9 cellular contexts compared by ENCODE assay signal in the genomic region with DNA sequence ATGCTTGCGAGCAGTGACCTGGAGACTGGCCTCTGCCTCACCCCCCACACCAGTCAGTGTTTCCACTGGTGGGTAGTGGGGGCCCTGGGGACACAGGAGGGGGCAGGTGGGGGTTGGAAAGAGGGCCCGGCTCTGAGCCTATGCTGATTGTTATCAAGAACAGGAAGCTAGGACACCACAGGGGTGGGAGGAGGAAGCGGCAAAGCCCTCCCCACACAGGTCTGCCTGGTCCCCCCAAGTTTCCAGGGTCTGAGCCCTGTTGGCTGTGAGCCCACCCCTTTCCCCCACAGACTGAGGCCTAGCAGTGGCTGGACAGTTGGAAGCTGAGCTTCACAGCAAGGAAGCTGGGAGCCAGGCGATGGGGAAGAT. TPM values are rescaled to one million over a fixed set of nuclear protein-coding genes. Genes with fewer than 3 reads are reported as not detected.
DNase-seq lines count a peak whose midpoint lies in the region; ATAC-seq and TF ChIP-seq lines count a peak whose summit lies in the region.
"Had no signal": no experiment of that assay in that cellular context is flagged by ENCODE, and none has a peak within 500 bp of the region (broad histone marks: within the 10 kb centered on the region; RNA-seq: fewer than 3 reads in every experiment).

No MANE protein-coding gene starts in this region.

- no peaks in the 10 kb centered on the region for H4K20me1 ChIP-seq in mammary epithelial cell (ENCODE audit: insufficient read depth, low read length)

- H3K79me2 ChIP-seq in mammary epithelial cell (ENCODE audit: insufficient read depth, low read length), result no peaks in the 10 kb centered on the region

- peak overlapping the region; percentile 100 for H3K27ac Mint-ChIP-seq in activated T-helper 17 cell treated with anti-CD3 and anti-CD28 coated beads, Interleukin-2, amount 50 U/mL, for 72 hours

- DNase-seq in GM13977 (ENCODE audit: low spot score), result peak; percentile 63
- peak; percentile 55 for DNase-seq in NOMO-1 treated with dmso at 0.1 percent for 144 hours (lab: John Stamatoyannopoulos, UW; ENCODE audit: unreplicated experiment)
- DNase-seq in stimulated activated CD4-positive, alpha-beta T cell treated with anti-CD3 and anti-CD28 coated beads, Interleukin-2, amount 100 ng/mL, for 24 hours, result peak; percentile 65 to 70
- no peak for DNase-seq in mammary epithelial cell

- no peak for TF ChIP-seq CTCF in GM13977 (IDR thresholded peaks at IDR 0.05; ENCODE audit: extremely low read depth, insufficient read depth, missing control alignments)
- TF ChIP-seq CTCF in mammary epithelial cell (conservative IDR thresholded peaks at IDR 0.05 in 1 of 2, IDR thresholded peaks at IDR 0.05 in 1 of 2; ENCODE audit: extremely low read depth in 1 of 2, insufficient read depth in 1 of 2, low read depth in 1 of 2, low read length in 2 of 2), result no peak

- H3K9me3 ChIP-seq in mammary epithelial cell (replicated peaks; ENCODE audit: insufficient read depth, low read length), result no peaks in the 10 kb centered on the region

- intact Hi-C loops in mammary epithelial cell (cut with micrococcal nuclease), result no loop called here

- dilution Hi-C loops in mammary epithelial cell (cut with HindIII; ENCODE audit: low sequenced_read_pairs), result loop anchor here (5.0 kb wide), 1 partner anchor 65 kb away; no protein-coding TSS in a partner anchor

- no peaks in the 10 kb centered on the region for H3K9me3 Mint-ChIP-seq in activated T-helper 17 cell treated with anti-CD3 and anti-CD28 coated beads, Interleukin-2, amount 50 U/mL, for 72 hours

- peaks cover 27% of the 10 kb centered on the region for H3K4me1 Mint-ChIP-seq in activated T-helper 17 cell treated with anti-CD3 and anti-CD28 coated beads, Interleukin-2, amount 50 U/mL, for 72 hours

- in situ Hi-C loops in GM13977 (cut with MboI; ENCODE audit: low pct_unique_long_range_greater_than_20kb, low sequenced_read_pairs, unreplicated experiment), result no loop called here
- in situ Hi-C loops in mammary epithelial cell (cut with MboI; ENCODE audit: low sequenced_read_pairs in 2 of 2), result no loop called here

- ATAC-seq in activated T-helper 17 cell treated with anti-CD3 and anti-CD28 coated beads, Interleukin-2, amount 50 U/mL, for 72 hours (replicated peaks), result peak; percentile 11
- ATAC-seq in GM18519 (IDR thresholded peaks at IDR 0.05; ENCODE audit: low FRiP score, unreplicated experiment) (no peak), GM19328 (IDR thresholded peaks at IDR 0.05; ENCODE audit: unreplicated experiment) (no peak), GM18858 (IDR thresholded peaks at IDR 0.05; ENCODE audit: unreplicated experiment) (no peak)

- no peak overlapping the region for H3K4me3 ChIP-seq in mammary epithelial cell (replicated peaks in 1 of 3; ENCODE audit: insufficient read depth in 1 of 3, low read depth in 2 of 3, low read length in 3 of 3)

- no peak overlapping the region for H3K9ac ChIP-seq in mammary epithelial cell (ENCODE audit: insufficient read depth, low read length)

- peaks cover 42% of the 10 kb centered on the region for H3K36me3 Mint-ChIP-seq in activated T-helper 17 cell treated with anti-CD3 and anti-CD28 coated beads, Interleukin-2, amount 50 U/mL, for 72 hours (ENCODE audit: low read depth)

- no peaks in the 10 kb centered on the region for H3K27me3 ChIP-seq in mammary epithelial cell (ENCODE audit: insufficient read depth, low read length)

- WGBS in mammary epithelial cell (ENCODE audit: low coverage, missing lambda C conversion rate), result 60% methylated on average over 1 of the region's 4 CpGs

- no peak overlapping the region for H3K27ac ChIP-seq in mammary epithelial cell (ENCODE audit: insufficient read depth, low read depth, low read length)

- H3K27me3 Mint-ChIP-seq in activated T-helper 17 cell treated with anti-CD3 and anti-CD28 coated beads, Interleukin-2, amount 50 U/mL, for 72 hours, result no peaks in the 10 kb centered on the region

- H3K36me3 ChIP-seq in mammary epithelial cell (ENCODE audit: insufficient read depth, low read length), result no peaks in the 10 kb centered on the region

- H2AFZ ChIP-seq in mammary epithelial cell (ENCODE audit: low read depth, low read length), result no peak overlapping the region

- H3K4me3 Mint-ChIP-seq in activated T-helper 17 cell treated with anti-CD3 and anti-CD28 coated beads, Interleukin-2, amount 50 U/mL, for 72 hours, result peak overlapping the region; percentile 100

- no peak overlapping the region for H3K4me2 ChIP-seq in mammary epithelial cell (ENCODE audit: insufficient read depth, low read depth, low read length)

- H3K4me1 ChIP-seq in mammary epithelial cell (ENCODE audit: insufficient read depth, low read length), result peaks cover 7% of the 10 kb centered on the region

- CTCF ChIA-PET in mammary epithelial cell (lab: Charles Lee; ENCODE audit: low non-redundant PET), result interaction anchor here (0.6 kb wide), 1 partner anchor 297 kb away, joined by 9 read pairs; no protein-coding TSS in a partner anchor

- no TSS peak for BruUV-seq in mammary epithelial cell (replicated peaks; lab: Mats Ljungman, UMichigan)

RNA-seq across cellular contexts. Expression of a gene that starts 1.6 kb away (rescaled TPM):
- 100 to 1,000 TPM; 238 to 281 TPM for total RNA-seq in activated T-helper 17 cell treated with anti-CD3 and anti-CD28 coated beads, Interleukin-2, amount 50 U/mL, for 72 hours
- not detected for total RNA-seq in mammary epithelial cell
- polyA plus RNA-seq in mammary epithelial cell, result 0.03 TPM
- not detected for polyA minus RNA-seq in mammary epithelial cell

RNA-seq across cellular contexts. Expression of a gene that starts 17.5 kb away (rescaled TPM):
- 10 to 100 TPM; 43.6 to 51.4 TPM for total RNA-seq in activated T-helper 17 cell treated with anti-CD3 and anti-CD28 coated beads, Interleukin-2, amount 50 U/mL, for 72 hours
- total RNA-seq in mammary epithelial cell, result 10 to 100 TPM; 36.7 to 56.2 TPM
- 33.9 TPM for polyA plus RNA-seq in mammary epithelial cell
- 21.9 TPM for polyA minus RNA-seq in mammary epithelial cell

RNA-seq across cellular contexts. Expression of a gene that starts 31.6 kb away (rescaled TPM):
- total RNA-seq in activated T-helper 17 cell treated with anti-CD3 and anti-CD28 coated beads, Interleukin-2, amount 50 U/mL, for 72 hours, result under 1 TPM in 1 of 2 donors, not detected in 1; 0.21 TPM
- total RNA-seq in mammary epithelial cell, result under 1 TPM; 0.45 to 0.50 TPM
- polyA plus RNA-seq in mammary epithelial cell, result 0.15 TPM
- not detected for polyA minus RNA-seq in mammary epithelial cell
- total RNA-seq: endothelial cell of umbilical vein had no signal
- polyA plus RNA-seq: endothelial cell of umbilical vein had no signal

RNA-seq across cellular contexts. Expression of a gene that starts 39.3 kb away (rescaled TPM):
- not detected for total RNA-seq in activated T-helper 17 cell treated with anti-CD3 and anti-CD28 coated beads, Interleukin-2, amount 50 U/mL, for 72 hours
- total RNA-seq in mammary epithelial cell, result not detected
- polyA plus RNA-seq in mammary epithelial cell, result 0.02 TPM
- polyA minus RNA-seq in mammary epithelial cell, result not detected
- total RNA-seq: endothelial cell of umbilical vein had no signal
- polyA plus RNA-seq: endothelial cell of umbilical vein had no signal

Comparison
In these comparisons a context has a peak if more than half of its experiments do, and no peak if none do; other contexts are left out.
1. RNA of a gene that starts 1.6 kb away (total RNA-seq): 238 to 281 TPM in activated T-helper 17 cell treated with anti-CD3 and anti-CD28 coated beads, Interleukin-2, amount 50 U/mL, for 72 hours; not detected in mammary epithelial cell; every median in the first group is over 100 times any median in the second.